Comparison of ENCODE assay signal across 8 cellular contexts in the genomic region with DNA sequence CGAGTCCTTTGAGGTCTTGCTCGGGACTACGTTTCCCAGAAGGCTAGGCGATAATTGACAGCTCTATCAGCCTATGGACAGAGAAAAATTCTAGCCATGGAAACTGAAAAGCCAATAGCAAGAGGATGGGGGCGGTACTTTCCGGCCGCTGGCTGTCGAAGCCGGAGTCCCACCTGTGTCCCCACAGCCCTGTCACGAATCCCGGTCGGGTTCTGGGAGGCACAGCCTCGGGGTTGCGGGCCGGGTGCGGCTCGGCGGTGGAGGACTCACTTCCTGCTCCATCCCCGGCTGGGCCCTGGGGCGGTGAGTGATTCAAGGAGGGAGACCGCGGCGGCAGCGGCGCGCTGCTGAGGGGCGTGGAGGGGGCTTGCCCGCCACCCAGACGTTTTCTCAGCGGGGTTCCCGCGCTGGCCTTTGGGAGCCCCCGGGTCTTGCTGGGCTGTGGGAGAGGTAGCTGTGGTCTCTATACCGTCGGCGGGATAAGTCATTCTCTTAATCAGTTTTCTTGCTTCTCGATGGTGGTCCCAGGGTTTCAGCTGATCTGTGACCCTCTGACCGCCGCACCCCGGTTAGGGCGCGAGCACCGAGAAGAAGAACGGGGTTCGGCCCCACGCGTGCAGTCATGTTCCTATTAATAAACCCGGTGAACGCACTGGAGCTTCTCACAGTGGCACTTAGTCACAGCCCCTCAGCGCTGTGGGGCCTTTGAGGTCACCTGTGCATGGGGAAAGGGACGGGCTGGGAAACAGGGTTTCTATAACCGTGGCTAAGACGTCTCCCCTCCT. TPM values are rescaled to one million over a fixed set of nuclear protein-coding genes. Genes with fewer than 3 reads are reported as not detected.
A peak's percentile ranks its signal among the peaks of the same experiment; 100 is the strongest.
DNase-seq lines count a peak whose midpoint lies in the region; ATAC-seq and TF ChIP-seq lines count a peak whose summit lies in the region.

TSS of gene ZNF774 (plus strand) at position 176 of the 785 bp plus-strand sequence. CDS start 2,377 bp downstream, outside the sequence.

- H3K27ac ChIP-seq in prostate gland (peak within 1 kb of the TSS; percentile 65 to 69), urinary bladder (ENCODE audit: low read depth) (no peak within 1 kb of the TSS)

- no peaks in the 10 kb centered on the region for H3K4me1 ChIP-seq in prostate gland (replicated peaks)
- no peaks in the 10 kb centered on the region for H3K4me1 ChIP-seq in urinary bladder (ENCODE audit: insufficient read depth)

- H3K4me3 ChIP-seq in prostate gland (peak within 1 kb of the TSS; percentile 79 to 92), urinary bladder (ENCODE audit: low read depth, low read length) (peak within 1 kb of the TSS; percentile 67)

- ATAC-seq in HG02852 (IDR thresholded peaks at IDR 0.05; ENCODE audit: unreplicated experiment) (peak; percentile 99), left ventricle myocardium superior (peak; percentile 99)

- peak; percentile 91 for TF ChIP-seq POLR2A in prostate gland (IDR thresholded peaks at IDR 0.05)

- WGBS in prostate gland, result 1% methylated on average over 46 of the region's 53 CpGs
- WGBS in urinary bladder, result 2% methylated on average over 53 of the region's 53 CpGs

- H3K36me3 ChIP-seq in prostate gland, result no peaks in the 10 kb centered on the region
- no peaks in the 10 kb centered on the region for H3K36me3 ChIP-seq in urinary bladder (ENCODE audit: insufficient read depth)

- in situ Hi-C loops in GM13976 (cut with MboI; ENCODE audit: low sequenced_read_pairs, unreplicated experiment), result no loop called here

- H3K27me3 ChIP-seq in prostate gland (replicated peaks; ENCODE audit: insufficient read depth), result no peaks in the 10 kb centered on the region

- no peaks in the 10 kb centered on the region for H3K9me3 ChIP-seq in prostate gland

- TF ChIP-seq CTCF in GM13976 (IDR thresholded peaks at IDR 0.05; ENCODE audit: borderline replicate concordance, control extremely low read depth, extremely low read depth, insufficient read depth, missing control alignments) (no peak), prostate gland (IDR thresholded peaks at IDR 0.05) (peak in 1 of 4 experiments; percentile 7)

- intact Hi-C loops in left ventricle myocardium superior (cut with micrococcal nuclease), result no loop called here
- intact Hi-C loops in prostate gland (cut with DNase I), result no loop called here

- DNase-seq in GM13976 (ENCODE audit: low spot score) (peak; percentile 100), NCI-H1436 treated with DMSO at 0.1 percent for 48 hours (lab: John Stamatoyannopoulos, UW) (peak; percentile 80), T follicular helper cell (ENCODE audit: low read depth) (peak; percentile 88), amniotic epithelial cell (ENCODE audit: low read depth) (peak; percentile 91), left ventricle myocardium superior (peak; percentile 92), prostate gland (ENCODE audit: low spot score) (peak; percentile 95)

RNA-seq across cellular contexts. Expression of gene ZNF774, which starts in this region (rescaled TPM):
- 4.9 TPM for total RNA-seq in left ventricle myocardium superior
- 10 to 100 TPM in 1 of 2 donors, 1 to 10 TPM in 1; 7.5 to 10.5 TPM for total RNA-seq in prostate gland
- 3.3 TPM for total RNA-seq in urinary bladder
- polyA plus RNA-seq in urinary bladder, result 1.1 TPM
